Comparison of ENCODE assay signal across 14 cellular contexts in genomic region chr1:54774820-54775498, GRCh38. TPM values are rescaled to one million over a fixed set of nuclear protein-coding genes. Genes with fewer than 3 reads are reported as not detected.
DNase-seq lines count a peak whose midpoint lies in the region; ATAC-seq, FAIRE-seq and TF ChIP-seq lines count a peak whose summit lies in the region.
"Had no signal": no experiment of that assay in that cellular context is flagged by ENCODE, and none has a peak within 500 bp of the region (broad histone marks: within the 10 kb centered on the region; RNA-seq: fewer than 3 reads in every experiment).

No MANE protein-coding gene starts in this region.

- DNase-seq in cardiac muscle cell (ENCODE audit: low read depth in 1 of 2, low spot score in 1 of 2), result peak; percentile 32 to 33
- DNase-seq in Right ventricle myocardium inferior (ENCODE audit: missing footprints), result no peak
- peak; percentile 25 for DNase-seq in NCI-H774 (lab: John Stamatoyannopoulos, UW)
- peak; percentile 47 for DNase-seq in endothelial cell (ENCODE audit: low spot score)
- DNase-seq in upper lobe of right lung, result no peak
- DNase-seq in pancreas, result no peak
- DNase-seq in dorsolateral prefrontal cortex, result no peak
- DNase-seq in effector memory CD4-positive, alpha-beta T cell, result no peak
- DNase-seq: activated CD4-positive, alpha-beta T cell treated with anti-CD3 and anti-CD28 coated beads, Interleukin-2, amount 50 U/mL, for 4 hours; C1 segment of cervical spinal cord; mammary epithelial cell had no signal

- peaks cover 9% of the 10 kb centered on the region for H3K27me3 ChIP-seq in cardiac muscle cell
- H3K27me3 ChIP-seq in upper lobe of right lung, result no peaks in the 10 kb centered on the region
- no peaks in the 10 kb centered on the region for H3K27me3 ChIP-seq in pancreas
- peaks cover 0 to 15% (median 0%) of the 10 kb centered on the region in 45 donors for H3K27me3 ChIP-seq in dorsolateral prefrontal cortex
- H3K27me3 ChIP-seq in effector memory CD4-positive, alpha-beta T cell (replicated peaks; ENCODE audit: control insufficient read depth, insufficient read depth, low read length, poor library complexity, severe bottlenecking), result no peaks in the 10 kb centered on the region
- H3K27me3 ChIP-seq: thyroid gland had no signal

- H3K4me1 Mint-ChIP-seq in endothelial cell (ENCODE audit: unreplicated experiment), result peaks cover 17% of the 10 kb centered on the region

- no peaks in the 10 kb centered on the region for H3K4me1 ChIP-seq in cardiac muscle cell (ENCODE audit: low read depth)
- H3K4me1 ChIP-seq in upper lobe of right lung, result no peaks in the 10 kb centered on the region
- H3K4me1 ChIP-seq in pancreas, result no peaks in the 10 kb centered on the region
- H3K4me1 ChIP-seq in effector memory CD4-positive, alpha-beta T cell (ENCODE audit: control insufficient read depth, insufficient read depth, low read length, poor library complexity, severe bottlenecking), result no peaks in the 10 kb centered on the region
- H3K4me1 ChIP-seq: thyroid gland had no signal

- no peak overlapping the region for H3K4me3 Mint-ChIP-seq in endothelial cell (ENCODE audit: unreplicated experiment)

- H3K27ac ChIP-seq in cardiac muscle cell (no peak overlapping the region), upper lobe of right lung (no peak overlapping the region), pancreas (no peak overlapping the region), dorsolateral prefrontal cortex (no peak overlapping the region)
- H3K27ac ChIP-seq in effector memory CD4-positive, alpha-beta T cell (ENCODE audit: insufficient read depth, low read length, poor library complexity, severe bottlenecking), result no peak overlapping the region
- H3K27ac ChIP-seq: thyroid gland had no signal

- H3K27ac Mint-ChIP-seq in endothelial cell (ENCODE audit: unreplicated experiment), result no peak overlapping the region

- H3K9me3 Mint-ChIP-seq in endothelial cell (ENCODE audit: unreplicated experiment), result no peaks in the 10 kb centered on the region

- ATAC-seq in Right ventricle myocardium inferior, result no peak
- ATAC-seq in upper lobe of right lung, result peak; percentile 49
- no peak for ATAC-seq in pancreas

- H3K9me3 ChIP-seq in cardiac muscle cell (ENCODE audit: low read depth) (no peaks in the 10 kb centered on the region), upper lobe of right lung (no peaks in the 10 kb centered on the region), pancreas (no peaks in the 10 kb centered on the region)
- no peaks in the 10 kb centered on the region for H3K9me3 ChIP-seq in effector memory CD4-positive, alpha-beta T cell (ENCODE audit: control insufficient read depth, low read length)
- H3K9me3 ChIP-seq: thyroid gland had no signal

- WGBS in pancreas, 2 donors, result 55 to 63% methylated on average over 15 of the region's 15 CpGs

- no peak for TF ChIP-seq CTCF in cardiac muscle cell (IDR thresholded peaks at IDR 0.05; ENCODE audit: low read depth, low read length)
- no peak for TF ChIP-seq CTCF in endothelial cell (IDR thresholded peaks at IDR 0.05; ENCODE audit: unreplicated experiment)
- no peak for TF ChIP-seq CTCF in upper lobe of right lung (IDR thresholded peaks at IDR 0.05)
- no peak for TF ChIP-seq CTCF in pancreas (IDR thresholded peaks at IDR 0.05)
- TF ChIP-seq CTCF in dorsolateral prefrontal cortex (IDR thresholded peaks at IDR 0.05 in 54 of 56, conservative IDR thresholded peaks at IDR 0.05 in 2 of 56; ENCODE audit: low read depth in 1 of 56, partially characterized antibody in 56 of 56), result no peak

- no peaks in the 10 kb centered on the region for H3K36me3 ChIP-seq in cardiac muscle cell
- no peaks in the 10 kb centered on the region for H3K36me3 ChIP-seq in upper lobe of right lung
- no peaks in the 10 kb centered on the region for H3K36me3 ChIP-seq in pancreas
- no peaks in the 10 kb centered on the region for H3K36me3 ChIP-seq in effector memory CD4-positive, alpha-beta T cell (ENCODE audit: control insufficient read depth, insufficient read depth, low read length)
- H3K36me3 ChIP-seq: thyroid gland had no signal

- H3K4me3 ChIP-seq in cardiac muscle cell, result no peak overlapping the region
- no peak overlapping the region for H3K4me3 ChIP-seq in upper lobe of right lung
- no peak overlapping the region for H3K4me3 ChIP-seq in pancreas
- H3K4me3 ChIP-seq in dorsolateral prefrontal cortex, result no peak overlapping the region
- H3K4me3 ChIP-seq in effector memory CD4-positive, alpha-beta T cell (ENCODE audit: insufficient read depth, low read depth, low read length, poor library complexity, severe bottlenecking), result no peak overlapping the region
- H3K4me3 ChIP-seq: thyroid gland had no signal

- intact Hi-C loops in Right ventricle myocardium inferior (cut with DNase I), result no loop called here
- intact Hi-C loops in upper lobe of right lung (cut with DNase I), result no loop called here
- intact Hi-C loops in pancreas (cut with DNase I), result no loop called here
- intact Hi-C loops in dorsolateral prefrontal cortex (cut with DNase I), result no loop called here

- H3K36me3 Mint-ChIP-seq in endothelial cell (ENCODE audit: low read depth, unreplicated experiment), result no peaks in the 10 kb centered on the region

- H3K27me3 Mint-ChIP-seq in endothelial cell (ENCODE audit: unreplicated experiment), result peaks cover 4% of the 10 kb centered on the region

- no peak for FAIRE-seq in pancreas (lab: Jason Lieb, UNC)
- FAIRE-seq: GM19239 had no signal

RNA-seq across cellular contexts. Expression of gene PARS2, which starts 10.6 kb away (rescaled TPM):
- total RNA-seq in cardiac muscle cell (11.9 and 12.0 TPM in 2 replicates), Right ventricle myocardium inferior (4.2 TPM), endothelial cell (ENCODE audit: unreplicated experiment) (6.5 TPM), upper lobe of right lung (3.5 TPM), pancreas (1 to 10 TPM; 1.0 to 3.6 (median 2.3) TPM), dorsolateral prefrontal cortex (1 to 10 TPM; 2.5 to 7.0 (median 4.9) TPM)
- polyA plus RNA-seq in cardiac muscle cell (15.5 and 17.7 TPM in 2 replicates), pancreas (1 to 10 TPM in 1 of 2 donors, under 1 TPM in 1; 0.61 to 1.7 TPM)

RNA-seq across cellular contexts. Expression of gene TTC22, which starts 26.2 kb away (rescaled TPM):
- 0.04 TPM in 1 of 2 replicates, not detected in the other for total RNA-seq in cardiac muscle cell
- not detected in 2 replicates for polyA plus RNA-seq in cardiac muscle cell
- total RNA-seq in Right ventricle myocardium inferior, result not detected
- total RNA-seq in endothelial cell (ENCODE audit: unreplicated experiment), result not detected
- total RNA-seq in upper lobe of right lung, result 7.1 TPM
- total RNA-seq in pancreas, result 10 to 100 TPM in 1 of 6 donors, 1 to 10 TPM in 5; 6.7 to 10.6 (median 7.7) TPM
- polyA plus RNA-seq in pancreas, result 1 to 10 TPM; 6.1 to 6.2 TPM
- 1 to 10 TPM in 32 of 120 experiments, under 1 TPM in 86, not detected in 2; 0.18 to 4.3 (median 0.75) TPM for total RNA-seq in dorsolateral prefrontal cortex
- total RNA-seq: NCI-H460 had no signal

RNA-seq across cellular contexts. Expression of gene TTC4, which starts 59.3 kb away (rescaled TPM):
- 19.8 and 20.5 TPM in 2 replicates for total RNA-seq in cardiac muscle cell
- 23.5 and 26.0 TPM in 2 replicates for polyA plus RNA-seq in cardiac muscle cell
- 12.8 TPM for total RNA-seq in Right ventricle myocardium inferior
- total RNA-seq in endothelial cell (ENCODE audit: unreplicated experiment), result 16.4 TPM
- total RNA-seq in upper lobe of right lung, result 16.4 TPM
- 1 to 10 TPM; 4.5 to 9.9 (median 7.2) TPM for total RNA-seq in pancreas
- polyA plus RNA-seq in pancreas, result 10 to 100 TPM in 1 of 2 donors, 1 to 10 TPM in 1; 7.3 to 14.4 TPM
- 10 to 100 TPM; 17.2 to 30.3 (median 23.6) TPM for total RNA-seq in dorsolateral prefrontal cortex

Comparison
In these comparisons a context has a peak if more than half of its experiments do, and no peak if none do; other contexts are left out.
1. DNase-seq: peak in cardiac muscle cell (2 of 2), NCI-H774 (single experiment) and endothelial cell (single experiment); none in Right ventricle myocardium inferior (single experiment), upper lobe of right lung (single experiment), pancreas (0 of 6), dorsolateral prefrontal cortex (0 of 10) and effector memory CD4-positive, alpha-beta T cell (0 of 3).